In genomic region chr4:110668463-110669245, GRCh38 we compare ENCODE assay signal across 28 cellular contexts. TPM values are rescaled to one million over a fixed set of nuclear protein-coding genes. Genes with fewer than 3 reads are reported as not detected.
"Had no signal": no experiment of that assay in that cellular context is flagged by ENCODE, and none has a peak within 500 bp of the region (broad histone marks: within the 10 kb centered on the region; RNA-seq: fewer than 3 reads in every experiment).

No MANE protein-coding gene starts in this region.

- H3K4me1 ChIP-seq: body of pancreas, esophagus muscularis mucosa, neural progenitor cell, parathyroid adenoma, right atrium auricular region, testis had no signal

- H3K4me2 ChIP-seq: neural progenitor cell had no signal

- DNase-seq: activated B cell treated with CpG ODN at 0.5 μM for 24 hours; activated CD4-positive, alpha-beta T cell treated with anti-CD3 and anti-CD28 coated beads, Interleukin-2, amount 50 U/mL, for 1 hour; activated CD8-positive, alpha-beta memory T cell treated with anti-CD3 and anti-CD28 coated beads, Interleukin-2, amount 10 ng/mL, durations not matched to agents 7 days and 5 days; activated CD8-positive, alpha-beta T cell treated with anti-CD3 and anti-CD28 coated beads for 36 hours; activated naive CD4-positive, alpha-beta T cell; activated T-cell treated with anti-CD3 and anti-CD28 coated beads, Interleukin-2, amount 50 U/mL, for 48 hours; anterior cingulate cortex; body of pancreas; dermis blood vessel endothelial cell; effector CD4-positive, alpha-beta T cell; glutamatergic neuron; islet precursor cell; left ventricle myocardium superior; natural killer cell; occipital lobe; stimulated activated CD4-positive, alpha-beta T cell treated with anti-CD3 and anti-CD28 coated beads, Interleukin-12 subunit alpha, Interleukin-12 subunit beta, amount 100 ng/mL, for 4 hours; stimulated activated CD4-positive, alpha-beta T cell treated with anti-CD3 and anti-CD28 coated beads, Interleukin-4, amount 100 ng/mL, for 1 hour; stimulated activated naive CD8-positive, alpha-beta T cell treated with anti-CD3 and anti-CD28 coated beads, Interleukin-15, Interleukin-2, amounts not matched to agents 100 U/mL and 50 U/mL, for 24 hours; testis; transverse colon had no signal

- H3K9ac ChIP-seq: neural progenitor cell, parathyroid adenoma had no signal

- H3K27me3 ChIP-seq: body of pancreas, esophagus muscularis mucosa, neural progenitor cell, right atrium auricular region, testis, transverse colon had no signal

- H3K4me3 ChIP-seq: body of pancreas, esophagus muscularis mucosa, neural progenitor cell, right atrium auricular region, testis, transverse colon had no signal

- FAIRE-seq: colon, frontal cortex had no signal

- H3K27ac ChIP-seq: body of pancreas, esophagus muscularis mucosa, neural progenitor cell, parathyroid adenoma, right atrium auricular region, testis, transverse colon had no signal

- H3K36me3 ChIP-seq: esophagus muscularis mucosa, neural progenitor cell, right atrium auricular region, transverse colon had no signal

- H2AFZ ChIP-seq: neural progenitor cell, parathyroid adenoma had no signal

- ATAC-seq: activated CD8-positive, alpha-beta memory T cell treated with anti-CD3 and anti-CD28 coated beads, Interleukin-2, amount 10 ng/mL, durations not matched to agents 7 days and 5 days; activated CD8-positive, alpha-beta T cell treated with anti-CD3 and anti-CD28 coated beads for 36 hours; activated naive CD4-positive, alpha-beta T cell treated with anti-CD3 and anti-CD28 coated beads, Interleukin-2, amount 50 U/mL, for 72 hours; body of pancreas; left ventricle myocardium superior; natural killer cell; stimulated activated naive CD8-positive, alpha-beta T cell treated with anti-CD3 and anti-CD28 coated beads, Interleukin-15, Interleukin-2, amounts not matched to agents 100 U/mL and 50 U/mL, for 24 hours had no signal

- H3K79me2 ChIP-seq: parathyroid adenoma had no signal

- H3K9me3 ChIP-seq: body of pancreas, esophagus muscularis mucosa, right atrium auricular region, testis, transverse colon had no signal

RNA-seq across cellular contexts. Expression of gene PITX2, which starts 45.8 kb away (rescaled TPM):
- total RNA-seq: activated B cell treated with CpG ODN at 0.5 μM for 24 hours; activated CD8-positive, alpha-beta memory T cell treated with anti-CD3 and anti-CD28 coated beads, Interleukin-2, amount 10 ng/mL, durations not matched to agents 7 days and 5 days; activated CD8-positive, alpha-beta T cell treated with anti-CD3 and anti-CD28 coated beads for 36 hours; activated naive CD4-positive, alpha-beta T cell treated with anti-CD3 and anti-CD28 coated beads, Interleukin-2, amount 50 U/mL, for 72 hours; body of pancreas; dermis blood vessel endothelial cell; frontal cortex; lung microvascular endothelial cell; natural killer cell; occipital lobe had no signal
